8 cellular contexts compared by ENCODE assay signal in genomic region chr20:63626424-63627128, GRCh38. TPM values are rescaled to one million over a fixed set of nuclear protein-coding genes. Genes with fewer than 3 reads are reported as not detected.
DNase-seq lines count a peak whose midpoint lies in the region; ATAC-seq, FAIRE-seq and TF ChIP-seq lines count a peak whose summit lies in the region.

A gene with protein sequence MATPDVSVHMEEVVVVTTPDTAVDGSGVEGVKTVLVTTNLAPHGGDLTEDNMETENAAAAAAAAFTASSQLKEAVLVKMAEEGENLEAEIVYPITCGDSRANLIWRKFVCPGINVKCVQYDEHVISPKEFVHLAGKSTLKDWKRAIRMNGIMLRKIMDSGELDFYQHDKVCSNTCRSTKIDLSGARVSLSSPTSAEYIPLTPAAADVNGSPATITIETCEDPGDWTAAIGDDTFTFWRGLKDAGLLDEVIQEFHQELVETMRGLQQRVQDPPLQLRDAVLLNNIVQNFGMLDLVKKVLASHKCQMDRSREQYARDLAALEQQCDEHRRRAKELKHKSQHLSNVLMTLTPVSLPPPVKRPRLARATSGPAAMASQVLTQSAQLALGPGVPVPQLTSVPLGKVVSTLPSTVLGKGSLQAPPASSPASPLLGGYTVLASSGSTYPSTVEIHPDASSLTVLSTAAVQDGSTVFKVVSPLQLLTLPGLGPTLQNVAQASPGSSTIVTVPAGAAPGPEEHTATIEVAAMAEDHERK (minus strand): TSS chr20:63627101. CDS start chr20:63619397, 7,704 bp downstream.

- no peaks in the 10 kb centered on the region for H3K27me3 ChIP-seq in PC-9 (ENCODE audit: insufficient read depth, low read depth)
- H3K27me3 ChIP-seq in neutrophil = no peaks in the 10 kb centered on the region
- H3K27me3 ChIP-seq in upper lobe of left lung = no peaks in the 10 kb centered on the region

- DNase-seq in COLO668 (lab: John Stamatoyannopoulos, UW; ENCODE audit: unreplicated experiment) (peak; percentile 94), HK-2 (ENCODE audit: unreplicated experiment) (peak; percentile 87), PC-9 (no peak), frontal cortex (ENCODE audit: low spot score in 2 of 2) (peak; percentile 87 to 98), upper lobe of left lung (peak; percentile 65 to 96)
- DNase-seq in activated effector memory CD4-positive, alpha-beta T cell treated with anti-CD3 and anti-CD28 coated beads, Interleukin-2, amount 50 U/mL, for 16 hours = peak; percentile 90

- H3K36me3 ChIP-seq in PC-9 (ENCODE audit: low read depth) (no peaks in the 10 kb centered on the region), neutrophil (peaks cover 4% of the 10 kb centered on the region), upper lobe of left lung (peaks cover 0 to 5% (median 0%) of the 10 kb centered on the region in 4 donors)

- H2AFZ ChIP-seq in PC-9 = peak within 1 kb of the TSS; percentile 92

- no TSS peak for BruUV-seq in PC-9 (replicated peaks; lab: Mats Ljungman, UMichigan)

- H3K27ac ChIP-seq in PC-9 (peak within 1 kb of the TSS; percentile 86), neutrophil (peak within 1 kb of the TSS; percentile 97), upper lobe of left lung (peak within 1 kb of the TSS; percentile 95 to 99 (median 97))

- WGBS in upper lobe of left lung, 2 donors = 0 to 1% methylated on average over 12 to 19 of the region's 114 CpGs

- H3F3A ChIP-seq in PC-9 (ENCODE audit: insufficient read depth, low read depth) = peaks cover 28% of the 10 kb centered on the region; the same call in 1 of the 2 replicates

- peaks cover 20% of the 10 kb centered on the region for H3K4me1 ChIP-seq in PC-9 (replicated peaks; ENCODE audit: insufficient read depth)
- H3K4me1 ChIP-seq in neutrophil (ENCODE audit: control insufficient read depth in 1 of 2, insufficient read depth in 1 of 2, low read depth in 1 of 2, low read length in 1 of 2) = peaks cover 29 to 32% of the 10 kb centered on the region in 2 experiments
- H3K4me1 ChIP-seq in upper lobe of left lung = peaks cover 20 to 51% (median 24%) of the 10 kb centered on the region in 4 donors

- ATAC-seq in GM19452 (IDR thresholded peaks at IDR 0.05; ENCODE audit: unreplicated experiment) (peak; percentile 35), upper lobe of left lung (ENCODE audit: low FRiP score in 2 of 2) (peak in 1 of 2 donors; percentile 67)

- TF ChIP-seq POLR2A in upper lobe of left lung (IDR thresholded peaks at IDR 0.05) = peak in 3 of 4 donors; percentile 50 to 72 (median 69)

- H3K9me2 ChIP-seq in PC-9 (ENCODE audit: insufficient read depth) = no peaks in the 10 kb centered on the region

- H3K4me3 ChIP-seq in PC-9 (peak within 1 kb of the TSS; percentile 92), neutrophil (ENCODE audit: low read depth in 1 of 2, low read length in 1 of 2) (peak within 1 kb of the TSS; percentile 95 to 100), upper lobe of left lung (peak within 1 kb of the TSS; percentile 83 to 100 (median 95))

- intact Hi-C loops in PC-9 (cut with micrococcal nuclease; ENCODE audit: unreplicated experiment) = no loop called here

- no peak for TF ChIP-seq EP300 in upper lobe of left lung (IDR thresholded peaks at IDR 0.05)

- FAIRE-seq in frontal cortex (lab: Jason Lieb, UNC) = no peak

- CTCF ChIA-PET in PC-9 (lab: Charles Lee) = interaction anchor here (0.7 kb wide), 1 partner anchor 74 kb away, joined by 4 read pairs; no protein-coding TSS in a partner anchor

- H3K4me2 ChIP-seq in PC-9 = peak within 1 kb of the TSS; percentile 96

- TF ChIP-seq CTCF in PC-9 (conservative IDR thresholded peaks at IDR 0.05) (no peak), neutrophil (IDR thresholded peaks at IDR 0.05) (no peak), upper lobe of left lung (IDR thresholded peaks at IDR 0.05) (no peak)

- H4K20me1 ChIP-seq in PC-9 (ENCODE audit: insufficient read depth) = peaks cover 9% of the 10 kb centered on the region

- POLR2A ChIA-PET in PC-9 (lab: Charles Lee; ENCODE audit: unreplicated experiment) = interaction anchor here (0.6 to 1.1 kb wide), 4 partner anchors 15 to 270 kb away, joined by 3 to 15 read pairs (median 5); no protein-coding TSS in a partner anchor

- H3K9me3 ChIP-seq in PC-9 (ENCODE audit: insufficient read depth, low read depth) (no peaks in the 10 kb centered on the region), neutrophil (no peaks in the 10 kb centered on the region), upper lobe of left lung (no peaks in the 10 kb centered on the region)

- H3K79me2 ChIP-seq in PC-9 (ENCODE audit: low read depth) = peaks cover 74% of the 10 kb centered on the region

RNA-seq across cellular contexts. Expression of the gene that starts here (rescaled TPM):
- total RNA-seq in PC-9 (2021) (18.9 and 19.3 TPM in 2 replicates), frontal cortex (6.1 TPM), upper lobe of left lung (10 to 100 TPM; 10.1 to 12.9 (median 12.4) TPM)

Comparison
In these comparisons a context has a peak if more than half of its experiments do, and no peak if none do; other contexts are left out.
1. DNase-seq: peak in COLO668 (single experiment), HK-2 (single experiment), activated effector memory CD4-positive, alpha-beta T cell treated with anti-CD3 and anti-CD28 coated beads, Interleukin-2, amount 50 U/mL, for 16 hours (single experiment), frontal cortex (2 of 2) and upper lobe of left lung (2 of 2); none in PC-9 (0 of 2).
2. Peak in every context shown above with its lines, with median percentiles within 50 percentile points of each other: H3K27ac ChIP-seq and H3K4me3 ChIP-seq.